Comparison of ENCODE assay signal across 8 cellular contexts in the genomic region with DNA sequence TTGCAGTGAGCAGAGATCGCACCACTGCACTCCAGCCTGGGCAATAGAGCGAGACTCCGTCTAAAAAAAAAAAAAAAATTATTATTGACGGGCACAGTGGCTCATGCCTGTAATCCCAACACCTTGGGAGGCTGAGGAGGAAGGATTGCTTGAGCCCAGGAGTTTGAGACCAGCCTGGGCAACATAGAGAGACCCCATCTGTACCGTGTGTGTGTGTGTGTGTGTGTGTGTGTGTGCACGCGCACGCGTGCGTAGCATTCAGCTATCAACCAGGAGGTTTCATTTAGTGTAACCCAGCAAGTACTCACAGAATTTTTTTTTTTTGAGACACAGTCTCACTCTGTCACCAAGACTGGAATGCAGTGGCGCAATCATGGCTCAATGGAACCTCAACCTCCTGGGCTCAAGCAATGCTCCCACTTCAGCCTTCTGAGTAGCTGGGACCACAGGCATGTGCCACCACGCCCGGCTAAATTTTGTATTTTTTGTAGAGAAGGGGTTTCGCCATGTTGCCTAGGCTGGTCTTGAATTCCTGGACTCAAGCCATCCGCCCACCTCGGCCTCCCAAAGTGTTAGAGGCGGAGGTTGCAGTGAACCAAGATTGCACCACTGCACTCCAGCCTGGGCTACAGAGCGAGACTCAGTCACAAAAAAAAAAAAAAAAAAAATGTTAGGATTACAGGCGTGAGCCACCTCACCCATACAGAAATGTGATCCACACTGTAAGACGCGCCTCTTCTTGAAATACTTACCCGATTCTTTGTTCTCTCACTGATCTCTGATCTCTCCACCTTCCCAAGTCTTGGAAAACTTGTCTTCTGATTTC. TPM values are rescaled to one million over a fixed set of nuclear protein-coding genes. Genes with fewer than 3 reads are reported as not detected.
DNase-seq lines count a peak whose midpoint lies in the region; ATAC-seq, FAIRE-seq and TF ChIP-seq lines count a peak whose summit lies in the region.
"Not testable (repeated sequence)": the region's sequence is repeated elsewhere in the genome, so short reads cannot be mapped to it uniquely, and the experiment has no call there.

No MANE protein-coding gene starts in this region.

- DNase-seq in CD1c-positive myeloid dendritic cell (ENCODE audit: extremely low spot score) (peak; percentile 18), fibroblast of gingiva (ENCODE audit: low read depth) (peak; percentile 77), right lobe of liver (peak in 1 of 3 donors; percentile 52)
- not testable (repeated sequence) for DNase-seq in SJCRH30; GM12878 (ENCODE audit: low read depth, low spot score); osteocyte (ENCODE audit: extremely low spot score, unreplicated experiment); thoracic aorta (ENCODE audit: low spot score)

- peaks cover 31% of the 10 kb centered on the region for H3K4me1 Mint-ChIP-seq in osteocyte (ENCODE audit: unreplicated experiment)

- H3K9me3 ChIP-seq in HUES64 (ENCODE audit: insufficient read depth, low read depth, low read length); SJCRH30 (replicated peaks); GM12878 (replicated peaks; ENCODE audit: control insufficient read depth, insufficient read depth, low read length); right lobe of liver; thoracic aorta: not testable (repeated sequence)

- H3K4me3 ChIP-seq in HUES64 (ENCODE audit: low read length) (peak overlapping the region; percentile 60; the same call in 1 of the 2 replicates), SJCRH30 (peak overlapping the region; percentile 56; the same call in 1 of the 2 replicates), thoracic aorta (peak overlapping the region; percentile 85)
- H3K4me3 ChIP-seq in GM12878, right lobe of liver: not testable (repeated sequence)

- ATAC-seq in GM12878; thoracic aorta (ENCODE audit: insufficient number of reproducible peaks, low FRiP score, low read depth): not testable (repeated sequence)
- peak in 1 of 4 donors; percentile 4 for ATAC-seq in right lobe of liver

- intact Hi-C loops in GM12878 (cut with micrococcal nuclease; ENCODE audit: unreplicated experiment); right lobe of liver (cut with DNase I): not testable (repeated sequence)

- H3K4me1 ChIP-seq in HUES64 (ENCODE audit: insufficient read depth, low read length) (peaks cover 13% of the 10 kb centered on the region), right lobe of liver (peaks cover 0 to 11% (median 5%) of the 10 kb centered on the region in 4 donors), thoracic aorta (ENCODE audit: control insufficient read depth in 1 of 2, low read depth in 2 of 2) (peaks cover 8 to 17% of the 10 kb centered on the region in 2 donors)
- H3K4me1 ChIP-seq in SJCRH30; GM12878 (ENCODE audit: control insufficient read depth, insufficient read depth, low read length): not testable (repeated sequence)

- H4K20me1 ChIP-seq in GM12878 (ENCODE audit: control insufficient read depth, insufficient read depth), result not testable (repeated sequence)

- peak overlapping the region; percentile 95 for H3K27ac Mint-ChIP-seq in osteocyte (ENCODE audit: unreplicated experiment)

- CTCF ChIA-PET in GM12878 (lab: Yijun Ruan, JAX), result interaction anchor here (0.9 to 1.9 kb wide), 3 partner anchors 8 to 94 kb away, joined by 3 to 18 read pairs (median 6); no protein-coding TSS in a partner anchor

- 87% methylated on average over 21 of the region's 22 CpGs for WGBS in HUES64
- WGBS in GM12878 (ENCODE audit: insufficient coverage, insufficient replicate concordance, low lambda C conversion rate, missing lambda C conversion rate), result 98% methylated on average over 18 of the region's 22 CpGs
- WGBS in right lobe of liver (ENCODE audit: insufficient coverage, low coverage, low lambda C conversion rate, missing lambda C conversion rate), result 74% methylated on average over 21 of the region's 22 CpGs

- H3K79me2 ChIP-seq in GM12878 (ENCODE audit: control insufficient read depth, insufficient read depth, low read length), result not testable (repeated sequence)

- not testable (repeated sequence) for FAIRE-seq in GM12878 (lab: Jason Lieb, UNC)

- not testable (repeated sequence) for H3K27ac ChIP-seq in HUES64 (ENCODE audit: low read depth, low read length); GM12878 (ENCODE audit: control insufficient read depth, insufficient read depth)
- H3K27ac ChIP-seq in SJCRH30, result peak overlapping the region; percentile 88
- H3K27ac ChIP-seq in right lobe of liver, result peak overlapping the region in 2 of 3 donors; percentile 95 to 96
- H3K27ac ChIP-seq in thoracic aorta, result peak overlapping the region; percentile 92 to 97

- TF ChIP-seq POLR2A in GM12878 (IDR thresholded peaks at IDR 0.05; ENCODE audit: low read depth, low read length); right lobe of liver (IDR thresholded peaks at IDR 0.05): not testable (repeated sequence)

- H3K4me2 ChIP-seq in GM12878 (ENCODE audit: control insufficient read depth, insufficient read depth), result peak overlapping the region; percentile 84; the same call in 1 of the 2 replicates

- H3K27me3 ChIP-seq in HUES64 (ENCODE audit: insufficient read depth, low read length); SJCRH30; GM12878 (replicated peaks in 1 of 2; ENCODE audit: control insufficient read depth in 2 of 2, insufficient read depth in 2 of 2, low read length in 1 of 2); right lobe of liver; thoracic aorta (replicated peaks; ENCODE audit: insufficient read depth): not testable (repeated sequence)

- not testable (repeated sequence) for H3K9ac ChIP-seq in HUES64 (ENCODE audit: low read depth, low read length); GM12878 (ENCODE audit: control insufficient read depth, insufficient read depth, low read length)

- H2AFZ ChIP-seq in GM12878 (ENCODE audit: control insufficient read depth, low read depth, low read length), result peak overlapping the region; percentile 63; the same call in 1 of the 2 replicates

- SMC1A ChIA-PET in GM12878 (lab: Charles Lee; ENCODE audit: uncharacterized antibody, unreplicated experiment), result interaction anchor here (0.5 to 1.1 kb wide), 5 partner anchors 8 to 80 kb away, joined by 3 to 5 read pairs (median 3); no protein-coding TSS in a partner anchor

- in situ Hi-C loops in GM12878 (cut with MboI), result not testable (repeated sequence)

- H3K9me3 Mint-ChIP-seq in osteocyte (ENCODE audit: unreplicated experiment), result not testable (repeated sequence)

- H3K4me3 Mint-ChIP-seq in osteocyte (ENCODE audit: unreplicated experiment), result not testable (repeated sequence)

- not testable (repeated sequence) for H3K36me3 Mint-ChIP-seq in osteocyte (ENCODE audit: unreplicated experiment)

- TF ChIP-seq CTCF in GM12878 (IDR thresholded peaks at IDR 0.05 in 2 of 3, conservative IDR thresholded peaks at IDR 0.05 in 1 of 3; ENCODE audit: control insufficient read depth in 2 of 3, extremely low read depth in 1 of 3, insufficient read depth in 1 of 3, low read depth in 3 of 3, low read length in 3 of 3); right lobe of liver (IDR thresholded peaks at IDR 0.05); osteocyte (IDR thresholded peaks at IDR 0.05); thoracic aorta (IDR thresholded peaks at IDR 0.05): not testable (repeated sequence)

- H3K27me3 Mint-ChIP-seq in osteocyte (ENCODE audit: unreplicated experiment), result not testable (repeated sequence)

- TF ChIP-seq RAD21 in GM12878 (IDR thresholded peaks at IDR 0.05; ENCODE audit: insufficient read depth, low read depth, low read length), result not testable (repeated sequence)

- POLR2A ChIA-PET in GM12878 (lab: Charles Lee), result not testable (repeated sequence)

- BruUV-seq in GM12878 (replicated peaks; lab: Mats Ljungman, UMichigan), result not testable (repeated sequence)

- not testable (repeated sequence) for TF ChIP-seq EP300 in GM12878 (IDR thresholded peaks at IDR 0.05; ENCODE audit: borderline replicate concordance in 1 of 2, control insufficient read depth in 1 of 2, low read depth in 2 of 2, low read length in 2 of 2)

- not testable (repeated sequence) for H3K36me3 ChIP-seq in HUES64 (ENCODE audit: insufficient read depth, low read length); SJCRH30; GM12878 (ENCODE audit: control insufficient read depth in 2 of 2, insufficient read depth in 2 of 2, low read length in 1 of 2); right lobe of liver; thoracic aorta

- RAD21 ChIA-PET in GM12878 (lab: Charles Lee; ENCODE audit: unreplicated experiment), result interaction anchor here (1.1 kb wide), 2 partner anchors 7 to 9 kb away, joined by 3 read pairs; no protein-coding TSS in a partner anchor

RNA-seq across cellular contexts. Expression of gene IMPA2, which starts 35.3 kb away (rescaled TPM):
- 73.2 TPM for polyA plus RNA-seq in HUES64 (2013, experiment 1 of 2)
- 71.5 TPM for polyA plus RNA-seq in HUES64 (2013, experiment 2 of 2)
- 35.8 and 36.6 TPM in 2 replicates for total RNA-seq in SJCRH30 (2014; rRNA removed; shearing (Covaris generic))
- total RNA-seq in GM12878 (2013; cell fraction: nucleolus; rRNA removed), result 0.44 TPM in 1 of 2 replicates, not detected in the other
- total RNA-seq in GM12878 (2014; rRNA removed) (15.3 and 21.0 TPM in 2 replicates), GM12878 (2014; rRNA removed; fragmentation: Illumina TruSeq; extraction: Trizol) (10.7 and 12.3 TPM in 2 replicates), GM12878 (2021) (15.1 and 16.3 TPM in 2 replicates), right lobe of liver (10 to 100 TPM; 32.3 to 51.1 (median 45.7) TPM), osteocyte (9.0 and 9.2 TPM in 2 replicates), thoracic aorta (10 to 100 TPM in 1 of 2 donors, 1 to 10 TPM in 1; 8.4 to 26.6 TPM)
- 6.7 TPM for polyA plus RNA-seq in GM12878 (2011; ENCODE audit: low read depth)
- polyA plus RNA-seq in GM12878 (2011; rRNA removed) (0.24 and 0.33 TPM in 2 replicates), GM12878 (2014; fragmentation: Illumina TruSeq; extraction: Trizol) (4.7 and 10.2 TPM in 2 replicates), GM12878 (2014; fragmentation: Nextera tagmentation; extraction: Ambion mirVana) (1 to 10 TPM; 1.3 to 2.3 TPM), GM12878 (2014; rRNA removed) (11.6 and 12.5 TPM in 2 replicates), GM12878 (2016; fragmentation: Nextera tagmentation; extraction: Ambion mirVana) (10 to 100 TPM; 12.1 to 13.6 TPM)
- polyA plus RNA-seq in GM12878 (2011; cell fraction: cytosol; rRNA removed), result 0.23 and 0.42 TPM in 2 replicates
- 0.60 and 0.72 TPM in 2 replicates for polyA plus RNA-seq in GM12878 (2011; cell fraction: nucleus; rRNA removed)
- polyA plus RNA-seq in GM12878 (2012), result 10.5 and 11.5 TPM in 2 replicates
- 0.77 TPM in 1 of 2 replicates, not detected in the other for polyA minus RNA-seq in GM12878 (2011; rRNA and poly(A)+ RNA removed)
- 2.0 TPM in 1 of 2 replicates, not detected in the other for polyA minus RNA-seq in GM12878 (2011; cell fraction: cytosol; rRNA and poly(A)+ RNA removed)
- 0.86 TPM in 1 of 2 replicates, not detected in the other for polyA minus RNA-seq in GM12878 (2011; cell fraction: nucleus; rRNA and poly(A)+ RNA removed)

RNA-seq across cellular contexts. Expression of gene MPPE1, which starts 37.9 kb away (rescaled TPM):
- 10.8 TPM for polyA plus RNA-seq in HUES64 (2013, experiment 1 of 2)
- 10.6 TPM for polyA plus RNA-seq in HUES64 (2013, experiment 2 of 2)
- 13.7 and 14.7 TPM in 2 replicates for total RNA-seq in SJCRH30 (2014; rRNA removed; shearing (Covaris generic))
- total RNA-seq in GM12878 (2013; cell fraction: nucleolus; rRNA removed), result 62.0 and 65.4 TPM in 2 replicates
- total RNA-seq in GM12878 (2014; rRNA removed), result 24.9 and 26.4 TPM in 2 replicates
- total RNA-seq in GM12878 (2014; rRNA removed; fragmentation: Illumina TruSeq; extraction: Trizol), result 14.5 and 17.5 TPM in 2 replicates
- total RNA-seq in GM12878 (2021), result 24.0 and 31.5 TPM in 2 replicates
- polyA plus RNA-seq in GM12878 (2011; ENCODE audit: low read depth), result 12.3 TPM
- polyA plus RNA-seq in GM12878 (2011; rRNA removed), result 32.3 and 33.5 TPM in 2 replicates
- polyA plus RNA-seq in GM12878 (2011; cell fraction: cytosol; rRNA removed), result 16.8 and 24.6 TPM in 2 replicates
- 75.7 and 80.6 TPM in 2 replicates for polyA plus RNA-seq in GM12878 (2011; cell fraction: nucleus; rRNA removed)
- 14.2 and 17.6 TPM in 2 replicates for polyA plus RNA-seq in GM12878 (2012)
- polyA plus RNA-seq in GM12878 (2014; fragmentation: Illumina TruSeq; extraction: Trizol), result 18.6 and 19.5 TPM in 2 replicates
- 10 to 100 TPM; 13.8 to 15.6 TPM for polyA plus RNA-seq in GM12878 (2014; fragmentation: Nextera tagmentation; extraction: Ambion mirVana)
- 27.7 and 33.6 TPM in 2 replicates for polyA plus RNA-seq in GM12878 (2014; rRNA removed)
- polyA plus RNA-seq in GM12878 (2016; fragmentation: Nextera tagmentation; extraction: Ambion mirVana), result 10 to 100 TPM; 30.3 to 34.5 TPM
- polyA minus RNA-seq in GM12878 (2011; rRNA and poly(A)+ RNA removed), result 22.8 and 26.5 TPM in 2 replicates
- 7.2 and 12.5 TPM in 2 replicates for polyA minus RNA-seq in GM12878 (2011; cell fraction: cytosol; rRNA and poly(A)+ RNA removed)
- 21.8 and 43.2 TPM in 2 replicates for polyA minus RNA-seq in GM12878 (2011; cell fraction: nucleus; rRNA and poly(A)+ RNA removed)
- total RNA-seq in right lobe of liver, result 10 to 100 TPM; 23.2 to 40.9 (median 30.7) TPM
- 49.4 and 58.6 TPM in 2 replicates for total RNA-seq in osteocyte
- 10 to 100 TPM; 22.3 to 40.5 TPM for total RNA-seq in thoracic aorta
